ENCODE assay signal across 16 cellular contexts in the genomic region with DNA sequence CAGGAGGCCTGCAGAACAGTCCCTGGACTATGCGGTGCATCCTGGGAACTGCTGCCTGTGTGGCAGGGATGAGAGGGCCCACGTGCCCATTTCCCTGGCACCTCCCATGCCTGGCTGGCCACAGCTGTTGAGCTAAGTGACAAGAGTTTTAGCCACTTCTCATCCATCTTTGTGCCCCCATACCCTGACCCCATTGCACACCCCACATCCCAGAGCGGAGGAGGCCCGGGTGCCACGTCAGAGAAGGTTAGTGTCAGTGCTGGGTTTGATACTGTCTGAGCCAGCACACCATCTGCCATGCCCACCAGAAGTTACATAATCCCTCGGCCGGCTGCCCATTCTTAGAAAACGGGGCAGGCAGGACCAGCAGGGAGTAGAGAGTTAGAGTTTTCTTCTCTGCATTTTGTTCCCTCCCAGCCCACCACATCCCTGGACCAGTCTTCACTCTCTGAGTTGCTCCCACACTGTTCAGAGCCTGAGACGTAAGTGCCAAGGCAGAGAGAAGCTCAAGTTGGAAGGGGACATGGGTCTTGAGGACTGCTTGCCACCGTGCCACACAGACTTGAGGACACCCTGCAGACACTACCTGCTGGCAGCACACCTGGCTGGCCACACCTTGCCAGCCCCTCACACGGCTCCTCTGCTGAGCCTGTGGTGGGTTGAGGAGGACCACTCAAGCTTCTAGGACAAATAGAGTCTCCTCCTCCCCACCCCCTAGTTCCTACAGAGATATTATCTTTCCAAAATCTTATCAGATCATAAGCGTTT. TPM values are rescaled to one million over a fixed set of nuclear protein-coding genes. Genes with fewer than 3 reads are reported as not detected.
A peak's percentile ranks its signal among the peaks of the same experiment; 100 is the strongest.
DNase-seq lines count a peak whose midpoint lies in the region; ATAC-seq and TF ChIP-seq lines count a peak whose summit lies in the region.
"Had no signal": no experiment of that assay in that cellular context is flagged by ENCODE, and none has a peak within 500 bp of the region (broad histone marks: within the 10 kb centered on the region; RNA-seq: fewer than 3 reads in every experiment).

No MANE protein-coding gene starts in this region.

- H3K9me3 ChIP-seq in smooth muscle cell (replicated peaks; ENCODE audit: low read depth), result no peaks in the 10 kb centered on the region
- H3K9me3 ChIP-seq in CD8-positive, alpha-beta T cell (ENCODE audit: low read length), result no peaks in the 10 kb centered on the region
- H3K9me3 ChIP-seq: adrenal gland, HAP-1, neutrophil, SJSA1 had no signal

- no peak overlapping the region for H3K27ac Mint-ChIP-seq in CD8-positive, alpha-beta T cell
- H3K27ac Mint-ChIP-seq in MCF 10A (ENCODE audit: low read depth, unreplicated experiment), result no peak overlapping the region

- no TSS peak for BruUV-seq in MCF 10A (replicated peaks; lab: Mats Ljungman, UMichigan)

- no peak for ATAC-seq in CD8-positive, alpha-beta T cell
- ATAC-seq: activated CD4-positive, CD25-positive, alpha-beta regulatory T cell treated with anti-CD3 and anti-CD28 coated beads, Interleukin-2, amount 50 U/mL, for 24 hours had no signal

- H3K9ac ChIP-seq in smooth muscle cell (ENCODE audit: low read depth), result no peak overlapping the region

- no peaks in the 10 kb centered on the region for H3K36me3 ChIP-seq in H7 (replicated peaks; ENCODE audit: control insufficient read depth, insufficient read depth, low read length)
- no peaks in the 10 kb centered on the region for H3K36me3 ChIP-seq in smooth muscle cell (ENCODE audit: low read depth)
- no peaks in the 10 kb centered on the region for H3K36me3 ChIP-seq in CD8-positive, alpha-beta T cell (ENCODE audit: insufficient read depth, low read length)
- H3K36me3 ChIP-seq: adrenal gland, HAP-1, neutrophil, SJSA1 had no signal

- POLR2A ChIA-PET in CD8-positive, alpha-beta T cell (lab: Charles Lee), result no interaction called here
- POLR2A ChIA-PET in MCF 10A (lab: Yijun Ruan, JAX), result interaction anchor here (0.6 to 1.2 kb wide), 2 partner anchors 16 to 396 kb away, joined by 3 read pairs; no protein-coding TSS in a partner anchor

- peaks cover 87% of the 10 kb centered on the region for H4K20me1 ChIP-seq in smooth muscle cell (ENCODE audit: low read depth)

- H3K4me1 ChIP-seq in smooth muscle cell (ENCODE audit: low read depth), result peaks cover 29% of the 10 kb centered on the region
- no peaks in the 10 kb centered on the region for H3K4me1 ChIP-seq in CD8-positive, alpha-beta T cell (ENCODE audit: insufficient read depth, low read length)
- H3K4me1 ChIP-seq: adrenal gland, HAP-1 had no signal

- peaks cover 14% of the 10 kb centered on the region for H3K27me3 Mint-ChIP-seq in CD8-positive, alpha-beta T cell (ENCODE audit: low read depth)
- H3K27me3 Mint-ChIP-seq in MCF 10A (ENCODE audit: insufficient read depth, unreplicated experiment), result no peaks in the 10 kb centered on the region

- H3K27me3 ChIP-seq in H7 (ENCODE audit: control insufficient read depth, insufficient read depth, low read length), result no peaks in the 10 kb centered on the region
- H3K27me3 ChIP-seq in smooth muscle cell (ENCODE audit: low read depth), result no peaks in the 10 kb centered on the region
- H3K27me3 ChIP-seq in CD8-positive, alpha-beta T cell (ENCODE audit: insufficient read depth, low read length), result no peaks in the 10 kb centered on the region
- H3K27me3 ChIP-seq: adrenal gland, SJSA1 had no signal

- DNase-seq in H7 (peak; percentile 16), amygdala (lab: John Stamatoyannopoulos, UW) (peak in 40 of 56 donors; percentile 26 to 86 (median 58)), medulla oblongata (ENCODE audit: extremely low spot score) (peak; percentile 78), smooth muscle cell (lab: John Stamatoyannopoulos, UW; ENCODE audit: unreplicated experiment) (no peak), cortex of kidney (lab: John Stamatoyannopoulos, UW) (no peak), MCF 10A (ENCODE audit: unreplicated experiment) (no peak), SIG-M5 treated with dmso at 0.1 percent for 504 hours (lab: John Stamatoyannopoulos, UW; ENCODE audit: unreplicated experiment) (no peak)
- DNase-seq in CD8-positive, alpha-beta T cell, result no peak
- DNase-seq: COR-L47, NCI-H2081 had no signal

- H3K27ac ChIP-seq in smooth muscle cell (ENCODE audit: low read depth), result peak overlapping the region; percentile 24
- no peak overlapping the region for H3K27ac ChIP-seq in CD8-positive, alpha-beta T cell (ENCODE audit: low read depth, low read length)
- H3K27ac ChIP-seq: adrenal gland, HL-60, neutrophil, SJSA1 had no signal

- TF ChIP-seq CTCF in smooth muscle cell (IDR thresholded peaks at IDR 0.05; ENCODE audit: borderline replicate concordance, insufficient read depth, poor library complexity, severe bottlenecking) (no peak), MCF 10A (IDR thresholded peaks at IDR 0.05; ENCODE audit: unreplicated experiment) (no peak)
- TF ChIP-seq CTCF in CD8-positive, alpha-beta T cell (IDR thresholded peaks at IDR 0.05), result no peak

- no peaks in the 10 kb centered on the region for H3K4me1 Mint-ChIP-seq in CD8-positive, alpha-beta T cell (ENCODE audit: low read depth)
- peaks cover under 1% of the 10 kb centered on the region for H3K4me1 Mint-ChIP-seq in MCF 10A (ENCODE audit: insufficient read depth, unreplicated experiment)

- H2AFZ ChIP-seq in smooth muscle cell (ENCODE audit: low read depth), result no peak overlapping the region

- H3K79me2 ChIP-seq in smooth muscle cell (ENCODE audit: low read depth), result peaks cover 99% of the 10 kb centered on the region

- H3F3A ChIP-seq in smooth muscle cell (ENCODE audit: low read depth), result peaks cover 54% of the 10 kb centered on the region

- H3K4me3 ChIP-seq in H7 (ENCODE audit: insufficient read depth, low read depth, low read length), result no peak overlapping the region
- H3K4me3 ChIP-seq in smooth muscle cell, result no peak overlapping the region
- H3K4me3 ChIP-seq in CD8-positive, alpha-beta T cell (ENCODE audit: low read depth, low read length), result no peak overlapping the region
- H3K4me3 ChIP-seq: adrenal gland, HAP-1, SJSA1 had no signal

- WGBS in smooth muscle cell (ENCODE audit: low lambda C conversion rate), result 86% methylated on average over 12 of the region's 12 CpGs

- no peak overlapping the region for H3K4me2 ChIP-seq in smooth muscle cell

- CTCF ChIA-PET in CD8-positive, alpha-beta T cell (lab: Charles Lee), result no interaction called here
- CTCF ChIA-PET in MCF 10A (lab: Yijun Ruan, JAX), result no interaction called here

- no peaks in the 10 kb centered on the region for H3K9me3 Mint-ChIP-seq in CD8-positive, alpha-beta T cell
- H3K9me3 Mint-ChIP-seq in MCF 10A (ENCODE audit: unreplicated experiment), result no peaks in the 10 kb centered on the region

- intact Hi-C loops in CD8-positive, alpha-beta T cell (cut with DNase I, micrococcal nuclease), result no loop called here
- intact Hi-C loops in MCF 10A (cut with micrococcal nuclease), result no loop called here

- H3K4me3 Mint-ChIP-seq in CD8-positive, alpha-beta T cell, result no peak overlapping the region
- H3K4me3 Mint-ChIP-seq in MCF 10A (ENCODE audit: unreplicated experiment), result no peak overlapping the region

- H3K36me3 Mint-ChIP-seq in CD8-positive, alpha-beta T cell, result no peaks in the 10 kb centered on the region
- H3K36me3 Mint-ChIP-seq in MCF 10A (ENCODE audit: insufficient read depth, unreplicated experiment), result no peaks in the 10 kb centered on the region

RNA-seq across cellular contexts. Expression of a gene that starts 13.1 kb away (rescaled TPM):
- total RNA-seq in H7 (2014; rRNA removed; shearing (Covaris generic)), result 34.7 and 40.2 TPM in 2 replicates
- total RNA-seq in smooth muscle cell (89.6 and 92.7 TPM in 2 replicates), MCF 10A (2022) (80.5 and 82.4 TPM in 2 replicates)
- polyA plus RNA-seq in smooth muscle cell, result 115 and 142 TPM in 2 replicates
- total RNA-seq in CD8-positive, alpha-beta T cell, result under 1 TPM; 0.08 TPM

Comparison
In these comparisons a context has a peak if more than half of its experiments do, and no peak if none do; other contexts are left out.
1. DNase-seq: peak in H7 (single experiment), amygdala (40 of 56) and medulla oblongata (single experiment); none in smooth muscle cell (single experiment), CD8-positive, alpha-beta T cell (0 of 7), cortex of kidney (single experiment), MCF 10A (single experiment) and SIG-M5 treated with dmso at 0.1 percent for 504 hours (single experiment).
2. RNA of a gene that starts 13.1 kb away (total RNA-seq): 89.6 to 92.7 TPM in smooth muscle cell, 80.5 to 82.4 TPM in MCF 10A and 34.7 to 40.2 TPM in H7; 0.08 TPM in CD8-positive, alpha-beta T cell; every median in the first group is over 10 times any median in the second.